Comparison of ENCODE assay signal across 8 cellular contexts in genomic region chr17:81036128-81036891, GRCh38. TPM values are rescaled to one million over a fixed set of nuclear protein-coding genes. Genes with fewer than 3 reads are reported as not detected.
DNase-seq lines count a peak whose midpoint lies in the region; TF ChIP-seq lines count a peak whose summit lies in the region.

No MANE protein-coding gene starts in this region.

- peaks cover 14 to 75% of the 10 kb centered on the region in 2 donors for H3K4me1 ChIP-seq in muscle layer of duodenum (ENCODE audit: control insufficient read depth in 1 of 2, insufficient read depth in 2 of 2, low read length in 2 of 2)

- TF ChIP-seq CTCF in AG09309 (IDR thresholded peaks at IDR 0.05; ENCODE audit: control insufficient read depth, insufficient read depth, low read depth, low read length, missing control alignments) (no peak), NB4 (IDR thresholded peaks at IDR 0.05; ENCODE audit: low read depth, low read length) (no peak), dorsolateral prefrontal cortex (IDR thresholded peaks at IDR 0.05 in 54 of 56, conservative IDR thresholded peaks at IDR 0.05 in 2 of 56; ENCODE audit: low read depth in 1 of 56, partially characterized antibody in 56 of 56) (no peak)

- peaks cover 0 to 8% of the 10 kb centered on the region in 2 donors for H3K36me3 ChIP-seq in muscle layer of duodenum (ENCODE audit: control insufficient read depth in 1 of 2, insufficient read depth in 2 of 2, low read length in 2 of 2)

- H3K27ac ChIP-seq in dorsolateral prefrontal cortex = peak overlapping the region in 52 of 59 donors; percentile 4 to 87 (median 68)
- peak overlapping the region; percentile 27 for H3K27ac ChIP-seq in muscle layer of duodenum (ENCODE audit: low read length)

- H3K9me3 ChIP-seq in muscle layer of duodenum (ENCODE audit: control insufficient read depth in 1 of 2, low read length in 2 of 2) = no peaks in the 10 kb centered on the region

- intact Hi-C loops in dorsolateral prefrontal cortex (cut with DNase I) = no loop called here

- H3K27me3 ChIP-seq in dorsolateral prefrontal cortex (no peaks in the 10 kb centered on the region), muscle layer of duodenum (ENCODE audit: low read depth, low read length) (no peaks in the 10 kb centered on the region)

- no peak for TF ChIP-seq POLR2A in NB4 (IDR thresholded peaks at IDR 0.05; ENCODE audit: extremely low read depth, insufficient read length)

- peak overlapping the region; percentile 70 for H3K4me3 ChIP-seq in AG09309 (ENCODE audit: control insufficient read depth, low read depth, low read length)
- H3K4me3 ChIP-seq in NB4 (ENCODE audit: low read depth, low read length) = peak overlapping the region; percentile 44
- H3K4me3 ChIP-seq in dorsolateral prefrontal cortex = peak overlapping the region; percentile 35 to 80 (median 66)
- H3K4me3 ChIP-seq in muscle layer of duodenum (ENCODE audit: low read depth in 1 of 2, low read length in 2 of 2) = peak overlapping the region; percentile 60 to 77

- no peak for DNase-seq in AG09309 (ENCODE audit: low read depth)
- DNase-seq in NB4 (ENCODE audit: low read depth) = no peak
- peak in 1 of 10 donors; percentile 74 for DNase-seq in dorsolateral prefrontal cortex
- DNase-seq in activated effector memory CD4-positive, alpha-beta T cell treated with anti-CD3 and anti-CD28 coated beads, Interleukin-2, amount 50 U/mL, for 16 hours = no peak
- DNase-seq in NCI-H1436 (lab: John Stamatoyannopoulos, UW) = no peak
- DNase-seq in activated CD4-positive, CD25-positive, alpha-beta regulatory T cell treated with anti-CD3 and anti-CD28 coated beads, Interleukin-2, amount 50 U/mL, for 72 hours = no peak
- DNase-seq in inferior parietal cortex (ENCODE audit: extremely low spot score) = no peak

RNA-seq across cellular contexts. Expression of gene BAIAP2, which starts 1.4 kb away (rescaled TPM):
- 100 to 1,000 TPM; 104 to 353 (median 235) TPM for total RNA-seq in dorsolateral prefrontal cortex

RNA-seq across cellular contexts. Expression of gene CHMP6, which starts 44.7 kb away (rescaled TPM):
- total RNA-seq in dorsolateral prefrontal cortex = 10 to 100 TPM; 15.4 to 33.4 (median 22.0) TPM
